In the genomic region with DNA sequence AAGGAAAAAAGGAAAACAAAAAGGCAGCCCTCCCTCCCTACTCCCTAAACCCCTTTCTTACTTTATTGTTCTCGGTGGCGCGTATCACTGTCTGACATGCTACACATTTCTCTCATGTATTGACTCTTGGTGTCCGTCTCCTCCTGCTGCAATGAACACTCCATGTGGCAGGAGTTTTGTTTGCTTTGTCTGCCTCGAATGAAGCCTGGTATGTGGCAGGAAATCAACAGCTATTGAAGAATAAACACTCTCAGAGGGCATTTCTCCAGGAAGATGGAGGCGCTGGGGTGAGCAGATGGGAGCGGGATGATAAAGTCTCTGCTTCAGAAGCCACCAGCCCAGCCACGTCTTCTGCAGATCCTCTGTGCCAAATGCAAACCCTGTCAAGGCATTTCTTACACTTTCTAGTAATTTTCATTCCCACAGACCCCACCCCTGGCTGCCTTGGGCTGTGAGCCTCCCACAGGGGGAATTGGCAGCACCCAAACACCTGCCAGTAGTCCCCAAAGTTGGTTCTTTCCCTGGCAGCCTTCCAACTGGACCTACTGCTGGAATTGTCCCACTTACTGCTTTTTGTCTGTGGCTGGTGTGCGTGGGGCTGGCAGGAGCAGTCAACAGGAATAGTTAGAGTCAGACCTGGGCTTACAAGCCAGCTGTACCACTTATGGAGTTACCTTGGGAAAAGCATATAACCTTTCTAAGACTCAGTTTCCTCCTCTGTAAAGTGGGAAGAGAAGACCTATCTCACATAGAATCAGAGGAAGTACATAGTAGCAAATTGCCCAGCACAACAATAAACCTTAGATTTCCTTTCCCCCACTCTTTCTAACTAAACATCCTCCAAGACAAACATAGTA, we compare ENCODE assay signal across 16 cellular contexts. TPM values are rescaled to one million over a fixed set of nuclear protein-coding genes. Genes with fewer than 3 reads are reported as not detected.
DNase-seq lines count a peak whose midpoint lies in the region; ATAC-seq, FAIRE-seq and TF ChIP-seq lines count a peak whose summit lies in the region.
"Had no signal": no experiment of that assay in that cellular context is flagged by ENCODE, and none has a peak within 500 bp of the region (broad histone marks: within the 10 kb centered on the region; RNA-seq: fewer than 3 reads in every experiment).

No MANE protein-coding gene starts in this region.

- no peaks in the 10 kb centered on the region for H3K27me3 ChIP-seq in mucosa of rectum (ENCODE audit: control insufficient read depth in 2 of 2, insufficient read depth in 2 of 2, low read length in 2 of 2)
- H3K27me3 ChIP-seq: Peyer's patch, right atrium auricular region had no signal

- intact Hi-C loops in activated T-helper 1 cell treated with anti-CD3 and anti-CD28 coated beads, Interleukin-12 subunit alpha, Interleukin-12 subunit beta, Interleukin-2, Interleukin-4 antibody, amounts not matched to agents 30 ng/mL and 10 ng/mL and 1 ng/mL, durations not matched to agents 14 hours and 24 hours and 36 hours (cut with micrococcal nuclease): no loop called here

- DNase-seq in COR-L47 (lab: John Stamatoyannopoulos, UW): peak; percentile 66
- DNase-seq in NCI-H1092 (lab: John Stamatoyannopoulos, UW): peak; percentile 18
- no peak for DNase-seq in activated T-helper 1 cell treated with anti-CD3 and anti-CD28 coated beads, Interleukin-12 subunit alpha, Interleukin-12 subunit beta, Interleukin-2, Interleukin-4 antibody, amounts not matched to agents 30 ng/mL and 10 ng/mL and 1 ng/mL, durations not matched to agents 14 hours and 24 hours and 36 hours (ENCODE audit: low spot score)
- DNase-seq in AG08395 (ENCODE audit: low spot score): no peak
- no peak for DNase-seq in H54 (ENCODE audit: insufficient read length, low spot score)
- DNase-seq: activated CD4-positive, alpha-beta T cell treated with anti-CD3 and anti-CD28 coated beads, Interleukin-2, amount 50 U/mL, for 1 hour; aorta; HCEC 1CT; left ventricle myocardium inferior; Peyer's patch had no signal

- H3K9me3 Mint-ChIP-seq in activated T-helper 1 cell treated with anti-CD3 and anti-CD28 coated beads, Interleukin-12 subunit alpha, Interleukin-12 subunit beta, Interleukin-2, Interleukin-4 antibody, amounts not matched to agents 30 ng/mL and 10 ng/mL and 1 ng/mL, durations not matched to agents 14 hours and 24 hours and 36 hours: no peaks in the 10 kb centered on the region

- peaks cover 15% of the 10 kb centered on the region for H3K36me3 Mint-ChIP-seq in activated T-helper 1 cell treated with anti-CD3 and anti-CD28 coated beads, Interleukin-12 subunit alpha, Interleukin-12 subunit beta, Interleukin-2, Interleukin-4 antibody, amounts not matched to agents 30 ng/mL and 10 ng/mL and 1 ng/mL, durations not matched to agents 14 hours and 24 hours and 36 hours (ENCODE audit: low read depth)

- H3K27ac Mint-ChIP-seq in activated T-helper 1 cell treated with anti-CD3 and anti-CD28 coated beads, Interleukin-12 subunit alpha, Interleukin-12 subunit beta, Interleukin-2, Interleukin-4 antibody, amounts not matched to agents 30 ng/mL and 10 ng/mL and 1 ng/mL, durations not matched to agents 14 hours and 24 hours and 36 hours: peak overlapping the region; percentile 31

- no peak overlapping the region for H3K4me3 ChIP-seq in mucosa of rectum (ENCODE audit: low read length in 2 of 2)
- H3K4me3 ChIP-seq: left ventricle myocardium inferior, Peyer's patch, right atrium auricular region had no signal

- H3K4me1 ChIP-seq in mucosa of rectum (ENCODE audit: control insufficient read depth in 2 of 2, insufficient read depth in 2 of 2, low read length in 2 of 2): peaks cover 19 to 20% of the 10 kb centered on the region in 2 donors

- ATAC-seq in GM18502 (IDR thresholded peaks at IDR 0.05; ENCODE audit: poor library complexity, unreplicated experiment) (no peak), HG02981 (IDR thresholded peaks at IDR 0.05; ENCODE audit: unreplicated experiment) (no peak)

- peak overlapping the region; percentile 9 to 36 for H3K27ac ChIP-seq in mucosa of rectum (ENCODE audit: low read depth in 2 of 2, low read length in 2 of 2)
- H3K27ac ChIP-seq: left ventricle myocardium inferior, Peyer's patch, right atrium auricular region had no signal

- peaks cover 85% of the 10 kb centered on the region for H3K4me1 Mint-ChIP-seq in activated T-helper 1 cell treated with anti-CD3 and anti-CD28 coated beads, Interleukin-12 subunit alpha, Interleukin-12 subunit beta, Interleukin-2, Interleukin-4 antibody, amounts not matched to agents 30 ng/mL and 10 ng/mL and 1 ng/mL, durations not matched to agents 14 hours and 24 hours and 36 hours (ENCODE audit: low read depth)

- H3K9me3 ChIP-seq in mucosa of rectum (ENCODE audit: control insufficient read depth in 2 of 2, low read length in 2 of 2): no peaks in the 10 kb centered on the region
- H3K9me3 ChIP-seq: left ventricle myocardium inferior, Peyer's patch, right atrium auricular region had no signal

- H3K9ac ChIP-seq in mucosa of rectum (ENCODE audit: low read depth in 1 of 2, low read length in 2 of 2): peak overlapping the region in 1 of 2 donors; percentile 2

- FAIRE-seq in H54 (lab: Jason Lieb, UNC): no peak

- H3K4me3 Mint-ChIP-seq in activated T-helper 1 cell treated with anti-CD3 and anti-CD28 coated beads, Interleukin-12 subunit alpha, Interleukin-12 subunit beta, Interleukin-2, Interleukin-4 antibody, amounts not matched to agents 30 ng/mL and 10 ng/mL and 1 ng/mL, durations not matched to agents 14 hours and 24 hours and 36 hours: peak overlapping the region; percentile 58

- no peaks in the 10 kb centered on the region for H3K36me3 ChIP-seq in mucosa of rectum (ENCODE audit: control insufficient read depth in 2 of 2, insufficient read depth in 2 of 2, low read length in 2 of 2)
- H3K36me3 ChIP-seq: left ventricle myocardium inferior, Peyer's patch, right atrium auricular region had no signal

- TF ChIP-seq POLR2A in H54 (IDR thresholded peaks at IDR 0.05; ENCODE audit: low read depth, low read length): no peak

- no peaks in the 10 kb centered on the region for H3K27me3 Mint-ChIP-seq in activated T-helper 1 cell treated with anti-CD3 and anti-CD28 coated beads, Interleukin-12 subunit alpha, Interleukin-12 subunit beta, Interleukin-2, Interleukin-4 antibody, amounts not matched to agents 30 ng/mL and 10 ng/mL and 1 ng/mL, durations not matched to agents 14 hours and 24 hours and 36 hours (ENCODE audit: insufficient read depth)

RNA-seq across cellular contexts. Expression of a gene that starts 13.4 kb away (rescaled TPM):
- total RNA-seq in activated T-helper 1 cell treated with anti-CD3 and anti-CD28 coated beads, Interleukin-12 subunit alpha, Interleukin-12 subunit beta, Interleukin-2, Interleukin-4 antibody, amounts not matched to agents 30 ng/mL and 10 ng/mL and 1 ng/mL, durations not matched to agents 14 hours and 24 hours and 36 hours: 87.8 and 88.3 TPM in 2 replicates
- total RNA-seq: G401 had no signal

RNA-seq across cellular contexts. Expression of a gene that starts 43.6 kb away (rescaled TPM):
- 1.2 and 1.5 TPM in 2 replicates for total RNA-seq in activated T-helper 1 cell treated with anti-CD3 and anti-CD28 coated beads, Interleukin-12 subunit alpha, Interleukin-12 subunit beta, Interleukin-2, Interleukin-4 antibody, amounts not matched to agents 30 ng/mL and 10 ng/mL and 1 ng/mL, durations not matched to agents 14 hours and 24 hours and 36 hours
- total RNA-seq: fibroblast of lung, G401, left ventricle myocardium inferior, Peyer's patch, right atrium auricular region had no signal

Comparison
In these comparisons a context has a peak if more than half of its experiments do, and no peak if none do; other contexts are left out.
1. DNase-seq: peak in COR-L47 (single experiment) and NCI-H1092 (single experiment); none in activated T-helper 1 cell treated with anti-CD3 and anti-CD28 coated beads, Interleukin-12 subunit alpha, Interleukin-12 subunit beta, Interleukin-2, Interleukin-4 antibody, amounts not matched to agents 30 ng/mL and 10 ng/mL and 1 ng/mL, durations not matched to agents 14 hours and 24 hours and 36 hours (single experiment), AG08395 (single experiment) and H54 (single experiment).